Comparison of ENCODE assay signal across 19 cellular contexts in the genomic region with DNA sequence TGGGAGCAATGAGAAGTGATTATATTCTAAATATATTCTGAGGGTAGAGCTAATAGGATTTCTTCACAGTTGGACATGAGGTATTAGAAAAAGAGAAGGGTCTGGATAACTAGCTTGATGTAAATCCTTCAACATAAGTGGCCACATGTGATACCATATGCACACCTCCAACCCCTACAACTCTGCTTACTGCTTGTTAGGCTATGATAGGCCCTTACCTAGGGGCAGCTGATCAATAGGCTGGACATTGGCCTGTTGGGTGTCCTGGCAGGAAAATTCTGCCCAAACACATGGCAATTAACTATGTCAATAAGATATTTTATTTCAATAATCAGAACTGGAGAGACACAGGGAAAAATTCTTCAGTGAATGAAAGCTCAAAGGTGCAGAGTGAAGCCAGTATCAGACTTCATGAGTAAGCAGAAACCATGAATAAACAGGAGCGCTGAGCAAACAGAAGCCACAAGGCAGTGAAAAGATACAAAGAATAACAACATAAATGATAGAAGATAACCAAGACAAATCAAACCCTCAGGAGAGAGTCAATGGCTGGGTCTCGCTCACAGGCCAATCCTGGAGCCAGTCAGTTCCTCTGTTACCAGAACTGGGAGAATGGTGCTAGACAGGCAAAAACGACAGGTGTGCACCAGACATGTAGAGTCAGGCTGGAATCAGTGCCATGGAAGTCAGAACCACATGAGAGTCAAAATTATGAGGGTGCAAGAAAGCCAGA. TPM values are rescaled to one million over a fixed set of nuclear protein-coding genes. Genes with fewer than 3 reads are reported as not detected.
DNase-seq lines count a peak whose midpoint lies in the region; ATAC-seq, FAIRE-seq and TF ChIP-seq lines count a peak whose summit lies in the region.
"Had no signal": no experiment of that assay in that cellular context is flagged by ENCODE, and none has a peak within 500 bp of the region (broad histone marks: within the 10 kb centered on the region; RNA-seq: fewer than 3 reads in every experiment).

No MANE protein-coding gene starts in this region.

- in situ Hi-C loops in HepG2 (cut with HindIII; ENCODE audit: extremely low pct_ligation_motif_present, low pct_unique_long_range_greater_than_20kb), result no loop called here

- peak overlapping the region; percentile 25 for H3K27ac Mint-ChIP-seq in activated naive CD8-positive, alpha-beta T cell treated with anti-CD3 and anti-CD28 coated beads, Interleukin-2, amount 10 ng/mL, durations not matched to agents 7 days and 5 days
- H3K27ac Mint-ChIP-seq in activated naive CD8-positive, alpha-beta T cell treated with anti-CD3 and anti-CD28 coated beads for 36 hours, result no peak overlapping the region
- no peak overlapping the region for H3K27ac Mint-ChIP-seq in activated CD8-positive, alpha-beta T cell treated with anti-CD3 and anti-CD28 coated beads for 36 hours
- H3K27ac Mint-ChIP-seq: HFFc6, mesothelial cell of epicardium had no signal

- TF ChIP-seq POLR2A in HepG2 (IDR thresholded peaks at IDR 0.05; ENCODE audit: insufficient read depth in 1 of 2, low read depth in 2 of 2, low read length in 2 of 2), result no peak

- BruUV-seq in OCI-LY7 (replicated peaks; lab: Mats Ljungman, UMichigan), result no TSS peak
- BruUV-seq in HepG2 (replicated peaks; lab: Mats Ljungman, UMichigan), result no TSS peak

- H3K27me3 Mint-ChIP-seq in activated naive CD8-positive, alpha-beta T cell treated with anti-CD3 and anti-CD28 coated beads, Interleukin-2, amount 10 ng/mL, durations not matched to agents 7 days and 5 days, result no peaks in the 10 kb centered on the region
- no peaks in the 10 kb centered on the region for H3K27me3 Mint-ChIP-seq in activated naive CD8-positive, alpha-beta T cell treated with anti-CD3 and anti-CD28 coated beads for 36 hours
- no peaks in the 10 kb centered on the region for H3K27me3 Mint-ChIP-seq in activated CD8-positive, alpha-beta T cell treated with anti-CD3 and anti-CD28 coated beads for 36 hours

- no peaks in the 10 kb centered on the region for H3K79me2 ChIP-seq in OCI-LY7 (ENCODE audit: insufficient read depth, low read depth, low read length)
- no peaks in the 10 kb centered on the region for H3K79me2 ChIP-seq in HepG2 (ENCODE audit: insufficient read depth, low read length)

- H4K20me1 ChIP-seq in OCI-LY7 (ENCODE audit: insufficient read depth, low read length), result no peaks in the 10 kb centered on the region
- no peaks in the 10 kb centered on the region for H4K20me1 ChIP-seq in HepG2 (ENCODE audit: insufficient read depth, low read length)

- DNase-seq in activated naive CD8-positive, alpha-beta T cell treated with anti-CD3 and anti-CD28 coated beads, Interleukin-2, amount 10 ng/mL, durations not matched to agents 7 days and 5 days, result no peak
- DNase-seq in activated naive CD8-positive, alpha-beta T cell treated with anti-CD3 and anti-CD28 coated beads for 36 hours, result no peak
- DNase-seq in OCI-LY7 (ENCODE audit: low spot score) (no peak), HepG2 (ENCODE audit: low spot score) (peak; percentile 80), NCI-H1930 (lab: John Stamatoyannopoulos, UW) (no peak), NCI-H187 treated with DMSO at 0.1 percent for 48 hours (lab: John Stamatoyannopoulos, UW) (no peak)
- DNase-seq in activated CD8-positive, alpha-beta T cell treated with anti-CD3 and anti-CD28 coated beads for 36 hours, result no peak
- DNase-seq: caudate nucleus, EL, erythroblast, HFFc6, NCI-H2029, SHP77 treated with DMSO at 0.1 percent for 48 hours had no signal

- no peak overlapping the region for H3K4me2 ChIP-seq in OCI-LY7 (ENCODE audit: low read length)
- H3K4me2 ChIP-seq in HepG2 (ENCODE audit: low read depth, low read length), result peak overlapping the region; percentile 53
- H3K4me2 ChIP-seq: smooth muscle cell had no signal

- H3K9me3 ChIP-seq in OCI-LY7 (ENCODE audit: low read length), result no peaks in the 10 kb centered on the region
- H3K9me3 ChIP-seq in HepG2 (ENCODE audit: low read length), result no peaks in the 10 kb centered on the region
- H3K9me3 ChIP-seq: suprapubic skin had no signal

- no peak for TF ChIP-seq EP300 in HepG2 (IDR thresholded peaks at IDR 0.05; ENCODE audit: low read depth in 2 of 2, low read length in 2 of 2)
- TF ChIP-seq EP300 in HepG2 (CRISPR knock-in tag; IDR thresholded peaks at IDR 0.05; ENCODE audit: borderline replicate concordance), result no peak

- H3K4me1 ChIP-seq in OCI-LY7 (ENCODE audit: insufficient read depth, low read length, poor library complexity, severe bottlenecking) (no peaks in the 10 kb centered on the region), HepG2 (ENCODE audit: insufficient read depth, low read length) (peaks cover 26% of the 10 kb centered on the region)
- H3K4me1 ChIP-seq: suprapubic skin had no signal

- POLR2A ChIA-PET in activated naive CD8-positive, alpha-beta T cell treated with anti-CD3 and anti-CD28 coated beads, Interleukin-2, amount 10 ng/mL, durations not matched to agents 7 days and 5 days (lab: Charles Lee), result interaction anchor here (0.6 kb wide), 1 partner anchor 12 kb away, joined by 3 read pairs; no protein-coding TSS in a partner anchor
- POLR2A ChIA-PET in OCI-LY7 (lab: Charles Lee), result interaction anchor here (0.7 to 3.2 kb wide), 3 partner anchors 8 to 17 kb away, joined by 3 to 13 read pairs (median 7); no protein-coding TSS in a partner anchor
- POLR2A ChIA-PET in HepG2 (lab: Yijun Ruan, JAX), result interaction anchor here (1.2 kb wide), 1 partner anchor 66 kb away, joined by 3 read pairs; no protein-coding TSS in a partner anchor
- POLR2A ChIA-PET in activated CD8-positive, alpha-beta T cell treated with anti-CD3 and anti-CD28 coated beads for 36 hours (lab: Charles Lee), result interaction anchor here (0.8 kb wide), 2 partner anchors 12 to 34 kb away, joined by 3 to 4 read pairs; no protein-coding TSS in a partner anchor

- CTCF ChIA-PET in OCI-LY7 (lab: Charles Lee; ENCODE audit: unreplicated experiment) (no interaction called here), HepG2 (lab: Yijun Ruan, JAX; ENCODE audit: low intra/inter-chr PET ratio, low total read pairs) (no interaction called here)
- CTCF ChIA-PET in activated CD8-positive, alpha-beta T cell treated with anti-CD3 and anti-CD28 coated beads for 36 hours (lab: Charles Lee), result interaction anchor here (1.3 to 2.2 kb wide), 3 partner anchors 10 to 20 kb away, joined by 3 to 6 read pairs (median 3); no protein-coding TSS in a partner anchor

- H3K4me3 Mint-ChIP-seq in activated naive CD8-positive, alpha-beta T cell treated with anti-CD3 and anti-CD28 coated beads, Interleukin-2, amount 10 ng/mL, durations not matched to agents 7 days and 5 days, result no peak overlapping the region
- H3K4me3 Mint-ChIP-seq in activated naive CD8-positive, alpha-beta T cell treated with anti-CD3 and anti-CD28 coated beads for 36 hours, result no peak overlapping the region
- no peak overlapping the region for H3K4me3 Mint-ChIP-seq in activated CD8-positive, alpha-beta T cell treated with anti-CD3 and anti-CD28 coated beads for 36 hours
- H3K4me3 Mint-ChIP-seq: HFFc6, mesothelial cell of epicardium, neural crest cell had no signal

- H3K4me1 Mint-ChIP-seq in activated naive CD8-positive, alpha-beta T cell treated with anti-CD3 and anti-CD28 coated beads, Interleukin-2, amount 10 ng/mL, durations not matched to agents 7 days and 5 days, result peaks cover 26% of the 10 kb centered on the region
- H3K4me1 Mint-ChIP-seq in activated naive CD8-positive, alpha-beta T cell treated with anti-CD3 and anti-CD28 coated beads for 36 hours, result peaks cover 29% of the 10 kb centered on the region
- H3K4me1 Mint-ChIP-seq in activated CD8-positive, alpha-beta T cell treated with anti-CD3 and anti-CD28 coated beads for 36 hours (ENCODE audit: low read depth), result peaks cover 27% of the 10 kb centered on the region
- H3K4me1 Mint-ChIP-seq: mesothelial cell of epicardium, neural crest cell had no signal

- no peaks in the 10 kb centered on the region for H3K9me2 ChIP-seq in OCI-LY7 (ENCODE audit: insufficient read depth, low read length)

- peak overlapping the region; percentile 3; the same call in 1 of the 2 replicates for H3K9ac ChIP-seq in HepG2 (ENCODE audit: insufficient read depth, low read depth, low read length)

- intact Hi-C loops in OCI-LY7 (cut with micrococcal nuclease; ENCODE audit: unreplicated experiment) (no loop called here), HepG2 (cut with micrococcal nuclease; ENCODE audit: unreplicated experiment) (no loop called here)
- intact Hi-C loops in activated CD8-positive, alpha-beta T cell treated with anti-CD3 and anti-CD28 coated beads for 36 hours (cut with micrococcal nuclease), result no loop called here

- no peaks in the 10 kb centered on the region for H3K27me3 ChIP-seq in HepG2 (ENCODE audit: control insufficient read depth in 1 of 2, insufficient read depth in 2 of 2, low read length in 2 of 2)
- H3K27me3 ChIP-seq: suprapubic skin had no signal

- 0 out of 2 replicates have a peak overlapping the region, but pooled peaks have one; percentile 22 for H2AFZ ChIP-seq in OCI-LY7 (ENCODE audit: low read length)
- H2AFZ ChIP-seq in HepG2 (ENCODE audit: low read length), result no peak overlapping the region

- FAIRE-seq in HepG2 (lab: Jason Lieb, UNC), result no peak
- FAIRE-seq: frontal cortex had no signal

- no peak for TF ChIP-seq RAD21 in HepG2 (CRISPR knock-in tag; IDR thresholded peaks at IDR 0.05)

- H3K4me3 ChIP-seq in OCI-LY7 (ENCODE audit: low read depth, low read length, poor library complexity, severe bottlenecking) (no peak overlapping the region), HepG2 (replicated peaks in 1 of 3; ENCODE audit: insufficient read depth in 1 of 3, low read depth in 2 of 3, low read length in 3 of 3) (no peak overlapping the region)
- H3K4me3 ChIP-seq: smooth muscle cell, suprapubic skin had no signal

- H3K27ac ChIP-seq in OCI-LY7 (ENCODE audit: low read depth, low read length, poor library complexity, severe bottlenecking), result no peak overlapping the region
- peak overlapping the region; percentile 65 for H3K27ac ChIP-seq in HepG2 (ENCODE audit: extremely low read length, insufficient read depth, low read length)
- H3K27ac ChIP-seq: suprapubic skin had no signal

- ATAC-seq in activated naive CD8-positive, alpha-beta T cell treated with anti-CD3 and anti-CD28 coated beads, Interleukin-2, amount 10 ng/mL, durations not matched to agents 7 days and 5 days (ENCODE audit: low read depth), result no peak
- ATAC-seq in HepG2, result peak; percentile 94
- no peak for ATAC-seq in GM18517 (IDR thresholded peaks at IDR 0.05; ENCODE audit: unreplicated experiment)
- ATAC-seq in activated CD8-positive, alpha-beta T cell treated with anti-CD3 and anti-CD28 coated beads for 36 hours, result no peak

- 46% methylated on average over 3 of the region's 3 CpGs for WGBS in HepG2 (ENCODE audit: low lambda C conversion rate)

- H3K36me3 ChIP-seq in OCI-LY7 (ENCODE audit: insufficient read depth, low read length) (no peaks in the 10 kb centered on the region), HepG2 (replicated peaks in 1 of 2; ENCODE audit: control insufficient read depth in 1 of 2, insufficient read depth in 2 of 2, low read length in 2 of 2) (0 out of 5 replicates have a peak, but pooled peaks cover 0 to 4% of the 10 kb centered on the region in 2 experiments)
- H3K36me3 ChIP-seq: suprapubic skin had no signal

- TF ChIP-seq CTCF in OCI-LY7 (conservative IDR thresholded peaks at IDR 0.05; ENCODE audit: low read length), result no peak
- TF ChIP-seq CTCF in HepG2 (CRISPR knock-in tag; IDR thresholded peaks at IDR 0.05), result no peak
- no peak for TF ChIP-seq CTCF in activated CD8-positive, alpha-beta T cell treated with anti-CD3 and anti-CD28 coated beads for 36 hours (IDR thresholded peaks at IDR 0.05)

- H3K36me3 Mint-ChIP-seq in activated naive CD8-positive, alpha-beta T cell treated with anti-CD3 and anti-CD28 coated beads, Interleukin-2, amount 10 ng/mL, durations not matched to agents 7 days and 5 days, result peaks cover 86% of the 10 kb centered on the region
- peaks cover 79% of the 10 kb centered on the region for H3K36me3 Mint-ChIP-seq in activated naive CD8-positive, alpha-beta T cell treated with anti-CD3 and anti-CD28 coated beads for 36 hours
- H3K36me3 Mint-ChIP-seq in activated CD8-positive, alpha-beta T cell treated with anti-CD3 and anti-CD28 coated beads for 36 hours (ENCODE audit: low read depth), result peaks cover 84% of the 10 kb centered on the region

- H3K9me3 Mint-ChIP-seq in activated naive CD8-positive, alpha-beta T cell treated with anti-CD3 and anti-CD28 coated beads, Interleukin-2, amount 10 ng/mL, durations not matched to agents 7 days and 5 days, result peaks cover 14% of the 10 kb centered on the region
- H3K9me3 Mint-ChIP-seq in activated naive CD8-positive, alpha-beta T cell treated with anti-CD3 and anti-CD28 coated beads for 36 hours, result peaks cover 29% of the 10 kb centered on the region
- H3K9me3 Mint-ChIP-seq in activated CD8-positive, alpha-beta T cell treated with anti-CD3 and anti-CD28 coated beads for 36 hours, result peaks cover 21% of the 10 kb centered on the region
- H3K9me3 Mint-ChIP-seq: HFFc6 had no signal

RNA-seq across cellular contexts. Expression of a gene that starts 46.3 kb away (rescaled TPM):
- 100 to 1,000 TPM; 181 to 189 TPM for total RNA-seq in activated naive CD8-positive, alpha-beta T cell treated with anti-CD3 and anti-CD28 coated beads, Interleukin-2, amount 10 ng/mL, durations not matched to agents 7 days and 5 days
- total RNA-seq in activated naive CD8-positive, alpha-beta T cell treated with anti-CD3 and anti-CD28 coated beads for 36 hours, result 100 to 1,000 TPM; 355 to 367 TPM
- total RNA-seq in OCI-LY7 (2014; rRNA removed; shearing (Covaris generic)), result 134 and 173 TPM in 2 replicates
- total RNA-seq in OCI-LY7 (2022), result 171 TPM in 2 replicates
- 229 and 297 TPM in 2 replicates for total RNA-seq in HepG2 (2016; rRNA removed; fragmentation: Illumina TruSeq; extraction: Trizol)
- 86.1 and 98.3 TPM in 2 replicates for total RNA-seq in HepG2 (2016; cell fraction: cytosol; rRNA removed; fragmentation: Illumina TruSeq; extraction: Trizol; ENCODE audit: low read depth)
- total RNA-seq in HepG2 (2016; cell fraction: insoluble cytoplasmic fraction; rRNA removed; fragmentation: Illumina TruSeq; extraction: Trizol), result 235 and 298 TPM in 2 replicates
- total RNA-seq in HepG2 (2016; cell fraction: membrane; rRNA removed; fragmentation: Illumina TruSeq; extraction: Trizol), result 151 and 152 TPM in 2 replicates
- 206 and 228 TPM in 2 replicates for total RNA-seq in HepG2 (2016; cell fraction: nucleus; rRNA removed; fragmentation: Illumina TruSeq; extraction: Trizol)
- 147 and 188 TPM in 2 replicates for polyA plus RNA-seq in HepG2 (2011; rRNA removed)
- 93.4 and 123 TPM in 2 replicates for polyA plus RNA-seq in HepG2 (2011; cell fraction: cytosol; rRNA removed)
- polyA plus RNA-seq in HepG2 (2011; cell fraction: nucleus; rRNA removed), result 205 and 235 TPM in 2 replicates
- 150 and 164 TPM in 2 replicates for polyA plus RNA-seq in HepG2 (2012)
- polyA plus RNA-seq in HepG2 (2016; cell fraction: cytosol; fragmentation: Illumina TruSeq; extraction: Trizol; ENCODE audit: low read depth), result 104 and 115 TPM in 2 replicates
- polyA plus RNA-seq in HepG2 (2016; cell fraction: insoluble cytoplasmic fraction; fragmentation: Illumina TruSeq; extraction: Trizol; ENCODE audit: low read depth), result 277 and 286 TPM in 2 replicates
- polyA plus RNA-seq in HepG2 (2016; cell fraction: membrane; fragmentation: Illumina TruSeq; extraction: Trizol; ENCODE audit: low read depth), result 132 and 150 TPM in 2 replicates
- polyA plus RNA-seq in HepG2 (2016; cell fraction: nucleus; fragmentation: Illumina TruSeq; extraction: Trizol; ENCODE audit: insufficient read depth, low read depth), result 379 and 390 TPM in 2 replicates
- 69.2 and 105 TPM in 2 replicates for polyA minus RNA-seq in HepG2 (2011; rRNA and poly(A)+ RNA removed; ENCODE audit: low replicate concordance)
- polyA minus RNA-seq in HepG2 (2011; cell fraction: cytosol; rRNA and poly(A)+ RNA removed), result 60.5 and 74.7 TPM in 2 replicates
- polyA minus RNA-seq in HepG2 (2011; cell fraction: nucleus; rRNA and poly(A)+ RNA removed), result 131 and 140 TPM in 2 replicates
- total RNA-seq in activated CD8-positive, alpha-beta T cell treated with anti-CD3 and anti-CD28 coated beads for 36 hours, result 100 to 1,000 TPM; 329 to 338 TPM
